Comparison of ENCODE assay signal across 17 cellular contexts in genomic region chr9:137370865-137371520, GRCh38. TPM values are rescaled to one million over a fixed set of nuclear protein-coding genes. Genes with fewer than 3 reads are reported as not detected.
DNase-seq lines count a peak whose midpoint lies in the region; ATAC-seq and TF ChIP-seq lines count a peak whose summit lies in the region.
"Had no signal": no experiment of that assay in that cellular context is flagged by ENCODE, and none has a peak within 500 bp of the region (broad histone marks: within the 10 kb centered on the region; RNA-seq: fewer than 3 reads in every experiment).

No MANE protein-coding gene starts in this region.

- H3K27ac ChIP-seq in ovary: no peak overlapping the region
- H3K27ac ChIP-seq in CD8-positive, alpha-beta T cell (ENCODE audit: low read depth, low read length): no peak overlapping the region
- H3K27ac ChIP-seq: HL-60 had no signal

- no peak overlapping the region for H3K4me3 ChIP-seq in ovary
- no peak overlapping the region for H3K4me3 ChIP-seq in CD8-positive, alpha-beta T cell (ENCODE audit: low read depth, low read length)

- ATAC-seq in stimulated activated effector memory CD8-positive, alpha-beta T cell treated with anti-CD3 and anti-CD28 coated beads, Interleukin-12 subunit alpha, Interleukin-12 subunit beta, amount 100 ng/mL, for 72 hours: no peak
- no peak for ATAC-seq in CD8-positive, alpha-beta T cell
- no peak for ATAC-seq in SK-N-SH treated with all-trans-retinoic acid at 6 μM for 48 hours

- no peaks in the 10 kb centered on the region for H3K4me1 Mint-ChIP-seq in stimulated activated effector memory CD8-positive, alpha-beta T cell treated with anti-CD3 and anti-CD28 coated beads, Interleukin-12 subunit alpha, Interleukin-12 subunit beta, amount 100 ng/mL, for 72 hours
- no peaks in the 10 kb centered on the region for H3K4me1 Mint-ChIP-seq in CD8-positive, alpha-beta T cell (ENCODE audit: low read depth)
- H3K4me1 Mint-ChIP-seq: naive B cell had no signal

- no peak overlapping the region for H3K4me3 Mint-ChIP-seq in stimulated activated effector memory CD8-positive, alpha-beta T cell treated with anti-CD3 and anti-CD28 coated beads, Interleukin-12 subunit alpha, Interleukin-12 subunit beta, amount 100 ng/mL, for 72 hours
- no peak overlapping the region for H3K4me3 Mint-ChIP-seq in CD8-positive, alpha-beta T cell
- H3K4me3 Mint-ChIP-seq: naive B cell had no signal

- no peaks in the 10 kb centered on the region for H3K36me3 Mint-ChIP-seq in stimulated activated effector memory CD8-positive, alpha-beta T cell treated with anti-CD3 and anti-CD28 coated beads, Interleukin-12 subunit alpha, Interleukin-12 subunit beta, amount 100 ng/mL, for 72 hours
- peaks cover 9% of the 10 kb centered on the region for H3K36me3 Mint-ChIP-seq in CD8-positive, alpha-beta T cell
- H3K36me3 Mint-ChIP-seq: naive B cell had no signal

- no peaks in the 10 kb centered on the region for H3K36me3 ChIP-seq in ovary
- H3K36me3 ChIP-seq in CD8-positive, alpha-beta T cell (ENCODE audit: insufficient read depth, low read length): no peaks in the 10 kb centered on the region

- H3K27me3 ChIP-seq in ovary: no peaks in the 10 kb centered on the region
- no peaks in the 10 kb centered on the region for H3K27me3 ChIP-seq in CD8-positive, alpha-beta T cell (ENCODE audit: insufficient read depth, low read length)

- H3K4me1 ChIP-seq in ovary (ENCODE audit: insufficient read depth): peaks cover 3% of the 10 kb centered on the region
- no peaks in the 10 kb centered on the region for H3K4me1 ChIP-seq in CD8-positive, alpha-beta T cell (ENCODE audit: insufficient read depth, low read length)

- POLR2A ChIA-PET in CD8-positive, alpha-beta T cell (lab: Charles Lee): no interaction called here

- H3K9me3 Mint-ChIP-seq in stimulated activated effector memory CD8-positive, alpha-beta T cell treated with anti-CD3 and anti-CD28 coated beads, Interleukin-12 subunit alpha, Interleukin-12 subunit beta, amount 100 ng/mL, for 72 hours: no peaks in the 10 kb centered on the region
- H3K9me3 Mint-ChIP-seq in CD8-positive, alpha-beta T cell: no peaks in the 10 kb centered on the region

- no peak for TF ChIP-seq POLR2A in ovary (IDR thresholded peaks at IDR 0.05)

- no peak for TF ChIP-seq EP300 in ovary (IDR thresholded peaks at IDR 0.05)

- no peak for TF ChIP-seq CTCF in ovary (IDR thresholded peaks at IDR 0.05)
- TF ChIP-seq CTCF in CD8-positive, alpha-beta T cell (IDR thresholded peaks at IDR 0.05): no peak

- H3K9me3 ChIP-seq in ovary: no peaks in the 10 kb centered on the region
- H3K9me3 ChIP-seq in CD8-positive, alpha-beta T cell (ENCODE audit: low read length): no peaks in the 10 kb centered on the region

- intact Hi-C loops in ovary (cut with DNase I): no loop called here
- intact Hi-C loops in CD8-positive, alpha-beta T cell (cut with DNase I, micrococcal nuclease): no loop called here

- no peak overlapping the region for H3K27ac Mint-ChIP-seq in stimulated activated effector memory CD8-positive, alpha-beta T cell treated with anti-CD3 and anti-CD28 coated beads, Interleukin-12 subunit alpha, Interleukin-12 subunit beta, amount 100 ng/mL, for 72 hours
- no peak overlapping the region for H3K27ac Mint-ChIP-seq in CD8-positive, alpha-beta T cell
- H3K27ac Mint-ChIP-seq: naive B cell had no signal

- CTCF ChIA-PET in CD8-positive, alpha-beta T cell (lab: Charles Lee): no interaction called here

- DNase-seq in Ammon's horn (ENCODE audit: low spot score) (peak; percentile 57), amniotic epithelial cell (ENCODE audit: low read depth) (peak; percentile 40), hypothalamus (lab: John Stamatoyannopoulos, UW) (peak in 29 of 51 donors; percentile 6 to 59 (median 28)), ovary (peak in 4 of 5 donors; percentile 14 to 44 (median 26)), occipital lobe (lab: John Stamatoyannopoulos, UW) (no peak)
- no peak for DNase-seq in stimulated activated effector memory CD8-positive, alpha-beta T cell treated with anti-CD3 and anti-CD28 coated beads, Interleukin-12 subunit alpha, Interleukin-12 subunit beta, amount 100 ng/mL, for 72 hours (ENCODE audit: low spot score in 2 of 2)
- no peak for DNase-seq in CD8-positive, alpha-beta T cell
- DNase-seq: activated CD4-positive, alpha-beta T cell treated with anti-CD3 and anti-CD28 coated beads for 4 hours; activated T-cell treated with anti-CD3 and anti-CD28 coated beads, Interleukin-2, amount 50 U/mL, for 1 hour; Calu3; H7; kidney glomerular epithelial cell; naive B cell; NCI-H187; stimulated activated CD4-positive, alpha-beta T cell treated with anti-CD3 and anti-CD28 coated beads, Interleukin-12 subunit alpha, Interleukin-12 subunit beta, amount 100 ng/mL, for 4 hours had no signal

- H3K27me3 Mint-ChIP-seq in CD8-positive, alpha-beta T cell (ENCODE audit: low read depth): no peaks in the 10 kb centered on the region
- H3K27me3 Mint-ChIP-seq: naive B cell had no signal

- WGBS in ovary, 3 donors: 78 to 83% (median 79%) methylated on average over 50 to 52 of the region's 52 CpGs

TF ChIP-seq in SK-N-SH treated with all-trans-retinoic acid at 6 μM for 48 hours, 23 proteins besides CTCF, POLR2A, EP300 and RAD21 (continues in another document):
- TF ChIP-seq ZNF8 (CRISPR knock-in tag; IDR thresholded peaks at IDR 0.05): no peak
- no peak for TF ChIP-seq RARB (CRISPR knock-in tag; IDR thresholded peaks at IDR 0.05)
- TF ChIP-seq TOX (CRISPR knock-in tag; IDR thresholded peaks at IDR 0.05; ENCODE audit: borderline replicate concordance): no peak
- TF ChIP-seq ZNF70 (CRISPR knock-in tag; IDR thresholded peaks at IDR 0.05): no peak
- TF ChIP-seq ZFP3 (CRISPR knock-in tag; IDR thresholded peaks at IDR 0.05): no peak
- no peak for TF ChIP-seq PATZ1 (CRISPR knock-in tag; IDR thresholded peaks at IDR 0.05; ENCODE audit: borderline replicate concordance)
- TF ChIP-seq PPARA (CRISPR knock-in tag; IDR thresholded peaks at IDR 0.05; ENCODE audit: borderline replicate concordance): no peak
- no peak for TF ChIP-seq OSR1 (CRISPR knock-in tag; IDR thresholded peaks at IDR 0.05)
- TF ChIP-seq CSDC2 (CRISPR knock-in tag; IDR thresholded peaks at IDR 0.05): no peak
- TF ChIP-seq CSRNP3 (CRISPR knock-in tag; IDR thresholded peaks at IDR 0.05): no peak
- TF ChIP-seq CREB5 (CRISPR knock-in tag; IDR thresholded peaks at IDR 0.05; ENCODE audit: low read depth): no peak

RNA-seq across cellular contexts. Expression of gene EXD3, which starts 52.0 kb away (rescaled TPM):
- 10 to 100 TPM; 19.5 to 30.6 (median 26.2) TPM for total RNA-seq in ovary
- polyA plus RNA-seq in ovary: 10 to 100 TPM in 1 of 2 donors, 1 to 10 TPM in 1; 1.0 to 19.4 TPM
- 10 to 100 TPM in 1 of 2 experiments, 1 to 10 TPM in 1; 9.1 to 11.0 TPM for total RNA-seq in CD8-positive, alpha-beta T cell
- total RNA-seq in occipital lobe: 14.2 TPM

RNA-seq across cellular contexts. Expression of gene NOXA1, which starts 52.2 kb away (rescaled TPM):
- total RNA-seq in ovary (10 to 100 TPM in 5 of 7 donors, 1 to 10 TPM in 2; 8.5 to 18.5 (median 13.8) TPM), occipital lobe (2.0 TPM)
- polyA plus RNA-seq in ovary: 1 to 10 TPM in 1 of 2 donors, not detected in 1; 7.1 TPM
- total RNA-seq in CD8-positive, alpha-beta T cell: 1 to 10 TPM; 2.4 to 2.7 TPM

Comparison
In these comparisons a context has a peak if more than half of its experiments do, and no peak if none do; other contexts are left out.
1. DNase-seq: peak in Ammon's horn (single experiment), amniotic epithelial cell (single experiment), hypothalamus (29 of 51) and ovary (4 of 5); none in stimulated activated effector memory CD8-positive, alpha-beta T cell treated with anti-CD3 and anti-CD28 coated beads, Interleukin-12 subunit alpha, Interleukin-12 subunit beta, amount 100 ng/mL, for 72 hours (0 of 2), CD8-positive, alpha-beta T cell (0 of 7) and occipital lobe (single experiment).